Comparison of ENCODE assay signal across 18 cellular contexts in genomic region chr3:89340431-89340830, GRCh38.
"Had no signal": no experiment of that assay in that cellular context is flagged by ENCODE, and none has a peak within 500 bp of the region (broad histone marks: within the 10 kb centered on the region; RNA-seq: fewer than 3 reads in every experiment).

No MANE protein-coding gene starts in this region.

- H3K27me3 ChIP-seq: brain microvascular endothelial cell, dorsolateral prefrontal cortex, heart left ventricle, right atrium auricular region, stomach, tibial artery had no signal

- H3K27ac ChIP-seq: brain microvascular endothelial cell, dorsolateral prefrontal cortex, heart left ventricle, right atrium auricular region, stomach, tibial artery had no signal

- H3K9me3 ChIP-seq: heart left ventricle, right atrium auricular region, stomach, tibial artery had no signal

- DNase-seq: activated B cell treated with CpG ODN at 0.5 μM for 24 hours; activated CD4-positive, alpha-beta T cell treated with anti-CD3 and anti-CD28 coated beads for 48 hours; activated CD8-positive, alpha-beta memory T cell treated with anti-CD3 and anti-CD28 coated beads, Interleukin-2, amount 50 U/mL, for 4 hours; activated CD8-positive, alpha-beta T cell treated with anti-CD3 and anti-CD28 coated beads, Interleukin-2, amount 10 ng/mL, durations not matched to agents 7 days and 5 days; activated gamma-delta T cell treated with Interleukin-2 at 50 U/mL for 16 hours; activated T-cell treated with anti-CD3 and anti-CD28 coated beads, Interleukin-2, amount 50 U/mL, for 48 hours; amygdala; brain microvascular endothelial cell; dorsolateral prefrontal cortex; endodermal cell; heart left ventricle; immature natural killer cell; nephron progenitor cell; occipital lobe; small intestine; stomach; tibial artery had no signal

- H3K36me3 ChIP-seq: brain microvascular endothelial cell, heart left ventricle, right atrium auricular region, stomach, tibial artery had no signal

- H3K4me3 ChIP-seq: dorsolateral prefrontal cortex, heart left ventricle, right atrium auricular region, stomach, tibial artery had no signal

- H3K4me1 ChIP-seq: right atrium auricular region, stomach had no signal

- ATAC-seq: activated CD8-positive, alpha-beta T cell treated with anti-CD3 and anti-CD28 coated beads, Interleukin-2, amount 10 ng/mL, durations not matched to agents 7 days and 5 days; heart left ventricle had no signal
